Comparison of ENCODE assay signal across 39 cellular contexts in the genomic region with DNA sequence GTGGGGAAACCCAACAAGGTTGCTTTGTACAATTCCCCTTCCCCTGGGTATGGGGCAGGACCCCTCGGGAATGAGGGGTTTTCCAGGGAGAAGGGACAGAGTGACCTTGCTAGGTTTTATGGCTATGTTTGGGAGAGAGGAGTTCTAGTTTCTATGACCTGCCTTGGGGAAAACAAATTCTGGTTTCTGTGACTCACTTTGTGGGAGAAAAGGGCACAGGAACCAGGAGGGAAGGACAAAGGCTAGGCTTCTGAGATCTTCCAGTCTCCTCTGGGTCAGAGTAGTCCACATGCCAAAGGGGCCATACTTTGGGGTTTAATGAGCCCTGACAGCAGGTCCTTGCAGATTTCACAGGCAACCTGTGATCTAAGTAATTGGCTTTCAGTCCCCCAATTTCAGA. TPM values are rescaled to one million over a fixed set of nuclear protein-coding genes. Genes with fewer than 3 reads are reported as not detected.
"Had no signal": no experiment of that assay in that cellular context is flagged by ENCODE, and none has a peak within 500 bp of the region (broad histone marks: within the 10 kb centered on the region; RNA-seq: fewer than 3 reads in every experiment).

No MANE protein-coding gene starts in this region.

- H3K9me3 ChIP-seq: esophagus squamous epithelium, neutrophil, ovary, prostate gland, sigmoid colon, stomach, suprapubic skin, tibial artery, upper lobe of right lung had no signal

- H3K27ac Mint-ChIP-seq: activated CD4-positive, alpha-beta memory T cell treated with anti-CD3 and anti-CD28 coated beads for 36 hours; activated naive CD4-positive, alpha-beta T cell treated with anti-CD3 and anti-CD28 coated beads for 36 hours; activated T-helper 1 cell treated with anti-CD3 and anti-CD28 coated beads, Interleukin-12 subunit alpha, Interleukin-12 subunit beta, Interleukin-2, Interleukin-4 antibody, amounts not matched to agents 30 ng/mL and 10 ng/mL and 1 ng/mL, durations not matched to agents 14 hours and 24 hours and 36 hours; mesothelial cell of epicardium; nephron progenitor cell; stimulated activated memory B cell treated with anti-CD40 and anti-IgM and Interleukin-4, amounts not matched to agents 10 μg/mL and 1 μg/mL and 100 μg/mL, for 72 hours had no signal

- H3K4me3 Mint-ChIP-seq: activated CD4-positive, alpha-beta memory T cell treated with anti-CD3 and anti-CD28 coated beads for 36 hours; activated naive CD4-positive, alpha-beta T cell treated with anti-CD3 and anti-CD28 coated beads for 36 hours; activated T-helper 1 cell treated with anti-CD3 and anti-CD28 coated beads, Interleukin-12 subunit alpha, Interleukin-12 subunit beta, Interleukin-2, Interleukin-4 antibody, amounts not matched to agents 30 ng/mL and 10 ng/mL and 1 ng/mL, durations not matched to agents 14 hours and 24 hours and 36 hours; central memory CD8-positive, alpha-beta T cell; mesothelial cell of epicardium; naive B cell; nephron progenitor cell; stimulated activated memory B cell treated with anti-CD40 and anti-IgM and Interleukin-4, amounts not matched to agents 10 μg/mL and 1 μg/mL and 100 μg/mL, for 72 hours had no signal

- H3K4me1 ChIP-seq: prostate gland, upper lobe of right lung had no signal

- H3K4me3 ChIP-seq: esophagus squamous epithelium, ovary, prostate gland, sigmoid colon, smooth muscle cell, stomach, suprapubic skin, tibial artery, upper lobe of right lung had no signal

- FAIRE-seq: astrocyte, colon, endometrium, frontal cortex, islet of Langerhans, TTC549 had no signal

- DNase-seq: activated CD4-positive, alpha-beta memory T cell treated with anti-CD3 and anti-CD28 coated beads for 36 hours; activated CD4-positive, alpha-beta T cell treated with anti-CD3 and anti-CD28 coated beads for 48 hours; activated CD8-positive, alpha-beta memory T cell treated with anti-CD3 and anti-CD28 coated beads, Interleukin-2, amount 50 U/mL, for 4 hours; activated effector memory CD4-positive, alpha-beta T cell treated with anti-CD3 and anti-CD28 coated beads, Interleukin-2, amount 50 U/mL, for 16 hours; activated naive CD4-positive, alpha-beta T cell treated with anti-CD3 and anti-CD28 coated beads for 36 hours; activated T-cell treated with anti-CD3 and anti-CD28 coated beads, Interleukin-2, amount 50 U/mL, for 1 hour; amniotic stem cell; effector CD8-positive, alpha-beta T cell; esophagus squamous epithelium; left ventricle myocardium superior; naive B cell; nephron progenitor cell; ovary; sigmoid colon; stimulated activated CD4-positive, alpha-beta T cell treated with anti-CD3 and anti-CD28 coated beads, Interleukin-1b, Interleukin-23, amount 100 ng/mL, for 48 hours; stimulated activated CD4-positive, alpha-beta T cell treated with anti-CD3 and anti-CD28 coated beads, Interleukin-4, amount 100 ng/mL, for 4 hours; stimulated activated CD8-positive, alpha-beta memory T cell treated with anti-CD3 and anti-CD28 coated beads, Interleukin-4, amount 100 ng/mL, for 48 hours; stomach; tibial artery; upper lobe of right lung; WERI-Rb-1 had no signal

- H3K9me3 Mint-ChIP-seq: activated CD4-positive, alpha-beta memory T cell treated with anti-CD3 and anti-CD28 coated beads for 36 hours; activated naive CD4-positive, alpha-beta T cell treated with anti-CD3 and anti-CD28 coated beads for 36 hours; activated T-helper 1 cell treated with anti-CD3 and anti-CD28 coated beads, Interleukin-12 subunit alpha, Interleukin-12 subunit beta, Interleukin-2, Interleukin-4 antibody, amounts not matched to agents 30 ng/mL and 10 ng/mL and 1 ng/mL, durations not matched to agents 14 hours and 24 hours and 36 hours; central memory CD8-positive, alpha-beta T cell; mesothelial cell of epicardium; naive B cell; nephron progenitor cell; stimulated activated memory B cell treated with anti-CD40 and anti-IgM and Interleukin-4, amounts not matched to agents 10 μg/mL and 1 μg/mL and 100 μg/mL, for 72 hours had no signal

- H3K27me3 ChIP-seq: ovary, suprapubic skin, tibial artery had no signal

- H3K27ac ChIP-seq: epithelial cell of prostate, esophagus squamous epithelium, neutrophil, ovary, prostate gland, sigmoid colon, stomach, suprapubic skin, tibial artery, upper lobe of right lung, WERI-Rb-1 had no signal

- H3K36me3 ChIP-seq: ovary, prostate gland, WERI-Rb-1 had no signal

- ATAC-seq: activated CD4-positive, CD25-positive, alpha-beta regulatory T cell treated with anti-CD3 and anti-CD28 coated beads, Interleukin-2, amount 50 U/mL, for 24 hours; left ventricle myocardium superior had no signal

- H3K27me3 Mint-ChIP-seq: stimulated activated memory B cell treated with anti-CD40 and anti-IgM and Interleukin-4, amounts not matched to agents 10 μg/mL and 1 μg/mL and 100 μg/mL, for 72 hours had no signal

- H3K36me3 Mint-ChIP-seq: activated CD4-positive, alpha-beta memory T cell treated with anti-CD3 and anti-CD28 coated beads for 36 hours; naive B cell had no signal

- H3K4me2 ChIP-seq: smooth muscle cell had no signal

RNA-seq across cellular contexts. Expression of a gene that starts 5.5 kb away (rescaled TPM):
- total RNA-seq: activated CD4-positive, alpha-beta memory T cell treated with anti-CD3 and anti-CD28 coated beads for 36 hours; activated CD8-positive, alpha-beta memory T cell treated with anti-CD3 and anti-CD28 coated beads for 36 hours; dermis microvascular lymphatic vessel endothelial cell had no signal
